In the genomic region with DNA sequence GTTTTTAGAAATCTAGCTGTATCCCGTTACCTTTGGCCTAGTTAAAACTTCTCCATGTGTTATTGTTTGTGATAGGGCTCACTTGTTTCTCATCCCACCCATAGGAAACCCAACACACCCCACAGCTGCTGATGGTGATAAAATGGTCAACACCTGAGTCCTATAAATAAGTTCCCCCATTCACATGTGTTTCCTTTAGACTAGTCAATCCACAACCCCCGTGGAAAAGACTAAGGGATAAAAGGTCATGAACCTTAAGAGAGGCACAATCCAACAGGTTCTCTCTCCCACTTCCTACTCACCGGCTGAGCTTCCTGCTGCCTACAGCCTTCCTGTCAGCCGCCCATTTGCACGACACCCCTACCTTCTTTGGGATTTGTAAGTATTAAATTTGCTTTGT, we compare ENCODE assay signal across 32 cellular contexts.
"Had no signal": no experiment of that assay in that cellular context is flagged by ENCODE, and none has a peak within 500 bp of the region (broad histone marks: within the 10 kb centered on the region; RNA-seq: fewer than 3 reads in every experiment).

No MANE protein-coding gene starts in this region.

- H3K36me3 Mint-ChIP-seq: activated naive CD4-positive, alpha-beta T cell treated with anti-CD3 and anti-CD28 coated beads, Interleukin-2, amount 50 U/mL, for 24 hours; activated naive CD8-positive, alpha-beta T cell treated with anti-CD3 and anti-CD28 coated beads, Interleukin-2, amount 10 ng/mL, durations not matched to agents 7 days and 5 days had no signal

- ATAC-seq: activated CD4-positive, alpha-beta T cell treated with anti-CD3 and anti-CD28 coated beads for 36 hours; activated CD4-positive, CD25-positive, alpha-beta regulatory T cell treated with anti-CD3 and anti-CD28 coated beads, Interleukin-2, amount 50 U/mL, for 24 hours; activated CD8-positive, alpha-beta T cell treated with anti-CD3 and anti-CD28 coated beads, Interleukin-2, amount 10 ng/mL, durations not matched to agents 7 days and 5 days; PC-3 had no signal

- H3K27me3 ChIP-seq: ascending aorta, cardiac muscle cell, Peyer's patch, SJSA1 had no signal

- H3K9me3 Mint-ChIP-seq: activated CD4-positive, alpha-beta T cell treated with anti-CD3 and anti-CD28 coated beads, Interleukin-2, amount 10 ng/mL, durations not matched to agents 7 days and 5 days; activated naive CD4-positive, alpha-beta T cell treated with anti-CD3 and anti-CD28 coated beads, Interleukin-2, amount 50 U/mL, for 24 hours; activated naive CD8-positive, alpha-beta T cell treated with anti-CD3 and anti-CD28 coated beads, Interleukin-2, amount 10 ng/mL, durations not matched to agents 7 days and 5 days had no signal

- H3K27me3 Mint-ChIP-seq: activated CD4-positive, alpha-beta T cell treated with anti-CD3 and anti-CD28 coated beads for 36 hours; activated CD4-positive, alpha-beta T cell treated with anti-CD3 and anti-CD28 coated beads, Interleukin-2, amount 10 ng/mL, durations not matched to agents 7 days and 5 days; activated naive CD4-positive, alpha-beta T cell treated with anti-CD3 and anti-CD28 coated beads, Interleukin-2, amount 50 U/mL, for 24 hours; activated naive CD8-positive, alpha-beta T cell treated with anti-CD3 and anti-CD28 coated beads, Interleukin-2, amount 10 ng/mL, durations not matched to agents 7 days and 5 days; activated T-cell treated with anti-CD3 and anti-CD28 coated beads, Interleukin-2, amount 50 U/mL, for 24 hours; central memory CD8-positive, alpha-beta T cell had no signal

- H3K4me2 ChIP-seq: SK-N-SH had no signal

- H3K4me1 Mint-ChIP-seq: activated CD4-positive, alpha-beta T cell treated with anti-CD3 and anti-CD28 coated beads for 36 hours; activated CD4-positive, alpha-beta T cell treated with anti-CD3 and anti-CD28 coated beads, Interleukin-2, amount 10 ng/mL, durations not matched to agents 7 days and 5 days; activated naive CD4-positive, alpha-beta T cell treated with anti-CD3 and anti-CD28 coated beads, Interleukin-2, amount 50 U/mL, for 24 hours; activated naive CD8-positive, alpha-beta T cell treated with anti-CD3 and anti-CD28 coated beads, Interleukin-2, amount 10 ng/mL, durations not matched to agents 7 days and 5 days; central memory CD8-positive, alpha-beta T cell had no signal

- H3K9me3 ChIP-seq: ascending aorta, Peyer's patch, SJSA1, SK-N-SH had no signal

- H3K27ac Mint-ChIP-seq: activated CD4-positive, alpha-beta T cell treated with anti-CD3 and anti-CD28 coated beads for 36 hours; activated CD4-positive, alpha-beta T cell treated with anti-CD3 and anti-CD28 coated beads, Interleukin-2, amount 10 ng/mL, durations not matched to agents 7 days and 5 days; activated CD8-positive, alpha-beta T cell treated with anti-CD3 and anti-CD28 coated beads, Interleukin-2, amount 10 ng/mL, durations not matched to agents 7 days and 5 days; activated naive CD4-positive, alpha-beta T cell treated with anti-CD3 and anti-CD28 coated beads, Interleukin-2, amount 50 U/mL, for 24 hours; activated naive CD8-positive, alpha-beta T cell treated with anti-CD3 and anti-CD28 coated beads, Interleukin-2, amount 10 ng/mL, durations not matched to agents 7 days and 5 days; activated T-cell treated with anti-CD3 and anti-CD28 coated beads, Interleukin-2, amount 50 U/mL, for 24 hours; activated T-helper 2 cell treated with anti-CD3 and anti-CD28 coated beads, Interferon-gamma antibody, Interleukin-2, Interleukin-4, amounts not matched to agents 10 μg/mL and 5 μg/mL and 100 μg/mL, durations not matched to agents 14 hours and 24 hours and 36 hours; T-helper 1 cell treated with Interleukin-12 subunit alpha and Interleukin-12 subunit beta and Interleukin-4 antibody, amounts not matched to agents 30 μg/mL and 1 μg/mL, for 36 hours; T-helper 2 cell treated with Interferon-gamma antibody and Interleukin-4, amounts not matched to agents 5 μg/mL and 100 μg/mL, for 36 hours had no signal

- H3K27ac ChIP-seq: ascending aorta, cardiac muscle cell, Peyer's patch, SJSA1 had no signal

- DNase-seq: activated CD4-positive, alpha-beta T cell treated with anti-CD3 and anti-CD28 coated beads for 36 hours; activated CD4-positive, alpha-beta T cell treated with anti-CD3 and anti-CD28 coated beads, Interleukin-2, amount 10 ng/mL, durations not matched to agents 7 days and 5 days; activated CD4-positive, alpha-beta T cell treated with anti-CD3 and anti-CD28 coated beads, Interleukin-2, amount 50 U/mL, for 48 hours; activated CD8-positive, alpha-beta T cell treated with anti-CD3 and anti-CD28 coated beads, Interleukin-2, amount 10 ng/mL, durations not matched to agents 7 days and 5 days; activated gamma-delta T cell; activated naive CD4-positive, alpha-beta T cell treated with Interleukin-2 at 50 U/mL for 16 hours; activated naive CD8-positive, alpha-beta T cell treated with anti-CD3 and anti-CD28 coated beads, Interleukin-2, amount 10 ng/mL, durations not matched to agents 7 days and 5 days; activated T-cell treated with anti-CD3 and anti-CD28 coated beads, Interleukin-2, amount 50 U/mL, for 24 hours; amygdala; NCI-H1092 treated with DMSO at 0.1 percent for 48 hours; NCI-H1417; NCI-H146; NCI-H187; NCI-H2029 treated with DMSO at 0.1 percent for 48 hours; NCI-H2107; NCI-H226; NCI-H446 treated with DMSO at 0.1 percent for 48 hours; NCI-H524 treated with DMSO at 0.1 percent for 48 hours; PC-3; Peyer's patch; RPMI8226; SHP77 treated with DMSO at 0.1 percent for 48 hours; SK-N-SH had no signal

- H3K4me3 Mint-ChIP-seq: activated CD4-positive, alpha-beta T cell treated with anti-CD3 and anti-CD28 coated beads for 36 hours; activated CD4-positive, alpha-beta T cell treated with anti-CD3 and anti-CD28 coated beads, Interleukin-2, amount 10 ng/mL, durations not matched to agents 7 days and 5 days; activated CD8-positive, alpha-beta T cell treated with anti-CD3 and anti-CD28 coated beads, Interleukin-2, amount 10 ng/mL, durations not matched to agents 7 days and 5 days; activated naive CD4-positive, alpha-beta T cell treated with anti-CD3 and anti-CD28 coated beads, Interleukin-2, amount 50 U/mL, for 24 hours; activated naive CD8-positive, alpha-beta T cell treated with anti-CD3 and anti-CD28 coated beads, Interleukin-2, amount 10 ng/mL, durations not matched to agents 7 days and 5 days; activated T-cell treated with anti-CD3 and anti-CD28 coated beads, Interleukin-2, amount 50 U/mL, for 24 hours; central memory CD8-positive, alpha-beta T cell; T-helper 1 cell treated with Interleukin-12 subunit alpha and Interleukin-12 subunit beta and Interleukin-4 antibody, amounts not matched to agents 30 μg/mL and 1 μg/mL, for 36 hours; T-helper 2 cell treated with Interferon-gamma antibody and Interleukin-4, amounts not matched to agents 5 μg/mL and 100 μg/mL, for 36 hours had no signal

- H3K4me1 ChIP-seq: ascending aorta, Peyer's patch, SJSA1 had no signal

- H3K9ac ChIP-seq: SK-N-SH had no signal
